Comparison of ENCODE assay signal across 9 cellular contexts in the genomic region with DNA sequence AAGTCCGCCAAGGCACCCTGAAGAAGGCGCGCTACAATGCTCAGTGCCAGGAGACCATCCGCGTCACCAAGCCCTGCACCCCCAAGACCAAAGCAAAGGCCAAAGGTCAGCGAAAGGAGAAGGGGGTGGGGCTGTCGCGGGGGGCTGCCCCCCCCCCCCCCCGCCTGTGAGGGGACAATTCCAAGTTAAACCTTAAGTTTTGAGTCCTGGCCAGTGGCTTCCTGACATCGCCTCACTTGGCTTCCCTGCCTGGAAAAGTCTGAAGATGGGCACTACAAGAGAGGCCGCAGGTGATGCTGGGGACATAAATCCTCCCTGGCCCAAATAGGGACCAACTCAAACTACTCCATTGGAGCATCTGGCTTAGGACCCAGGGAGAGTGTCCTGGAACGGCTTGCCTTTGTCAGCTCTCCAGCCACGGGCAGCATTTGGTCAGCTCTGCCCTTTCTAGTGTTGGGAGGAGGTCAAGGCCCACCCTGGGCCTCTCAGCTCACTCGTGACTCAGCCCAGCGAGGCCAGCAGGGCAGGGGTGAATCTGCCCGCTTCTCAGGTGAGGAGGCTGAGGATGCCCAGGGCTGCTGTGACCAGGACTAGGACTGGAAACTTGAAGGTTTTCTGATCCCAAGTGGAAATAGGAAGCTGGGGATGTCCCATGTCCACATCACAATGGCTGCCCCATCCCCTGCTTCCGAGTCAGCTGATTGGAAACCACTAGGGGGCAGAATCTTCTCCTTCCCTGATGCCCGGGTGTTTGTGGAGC. TPM values are rescaled to one million over a fixed set of nuclear protein-coding genes. Genes with fewer than 3 reads are reported as not detected.
DNase-seq lines count a peak whose midpoint lies in the region; ATAC-seq and TF ChIP-seq lines count a peak whose summit lies in the region.
"Had no signal": no experiment of that assay in that cellular context is flagged by ENCODE, and none has a peak within 500 bp of the region (broad histone marks: within the 10 kb centered on the region; RNA-seq: fewer than 3 reads in every experiment).

No MANE protein-coding gene starts in this region.

- ATAC-seq in T-helper 17 cell (no peak), GM19395 (IDR thresholded peaks at IDR 0.05; ENCODE audit: unreplicated experiment) (no peak)
- ATAC-seq in stimulated activated effector memory CD8-positive, alpha-beta T cell treated with anti-CD3 and anti-CD28 coated beads, Interleukin-12 subunit alpha, Interleukin-12 subunit beta, amount 100 ng/mL, for 72 hours = no peak

- peaks cover 9% of the 10 kb centered on the region for H3K4me1 ChIP-seq in iPS-15b (ENCODE audit: control insufficient read depth, insufficient read depth, low read length)

- H3K4me3 ChIP-seq in iPS-15b (ENCODE audit: low read depth, low read length) = peak overlapping the region; percentile 80

- H3K9me3 Mint-ChIP-seq in stimulated activated effector memory CD8-positive, alpha-beta T cell treated with anti-CD3 and anti-CD28 coated beads, Interleukin-12 subunit alpha, Interleukin-12 subunit beta, amount 100 ng/mL, for 72 hours = no peaks in the 10 kb centered on the region

- H3K36me3 ChIP-seq in iPS-15b (ENCODE audit: control insufficient read depth, insufficient read depth, low read length) = peaks cover 17% of the 10 kb centered on the region

- H3K4me1 Mint-ChIP-seq in T-helper 17 cell = peaks cover 21% of the 10 kb centered on the region
- H3K4me1 Mint-ChIP-seq in stimulated activated effector memory CD8-positive, alpha-beta T cell treated with anti-CD3 and anti-CD28 coated beads, Interleukin-12 subunit alpha, Interleukin-12 subunit beta, amount 100 ng/mL, for 72 hours = peaks cover 37% of the 10 kb centered on the region

- H3K4me3 Mint-ChIP-seq in T-helper 17 cell = peak overlapping the region; percentile 47
- H3K4me3 Mint-ChIP-seq in stimulated activated effector memory CD8-positive, alpha-beta T cell treated with anti-CD3 and anti-CD28 coated beads, Interleukin-12 subunit alpha, Interleukin-12 subunit beta, amount 100 ng/mL, for 72 hours = peak overlapping the region; percentile 68

- H3K36me3 Mint-ChIP-seq in T-helper 17 cell (ENCODE audit: low read depth) = peaks cover 3% of the 10 kb centered on the region
- peaks cover 23% of the 10 kb centered on the region for H3K36me3 Mint-ChIP-seq in stimulated activated effector memory CD8-positive, alpha-beta T cell treated with anti-CD3 and anti-CD28 coated beads, Interleukin-12 subunit alpha, Interleukin-12 subunit beta, amount 100 ng/mL, for 72 hours

- H3K9me3 ChIP-seq in T-helper 17 cell (ENCODE audit: control insufficient read depth, low read length, poor library complexity, severe bottlenecking) = no peaks in the 10 kb centered on the region
- H3K9me3 ChIP-seq in iPS-15b (ENCODE audit: control insufficient read depth, insufficient read depth, low read length) = no peaks in the 10 kb centered on the region

- DNase-seq in HT-29 (ENCODE audit: low spot score) = peak; percentile 66
- no peak for DNase-seq in T-helper 17 cell
- DNase-seq in stimulated activated effector memory CD8-positive, alpha-beta T cell treated with anti-CD3 and anti-CD28 coated beads, Interleukin-12 subunit alpha, Interleukin-12 subunit beta, amount 100 ng/mL, for 72 hours (ENCODE audit: low spot score in 2 of 2) = no peak
- no peak for DNase-seq in NCI-H2107 treated with DMSO at 0.1 percent for 48 hours (lab: John Stamatoyannopoulos, UW; ENCODE audit: unreplicated experiment)
- DNase-seq in germinal center (ENCODE audit: low spot score) = no peak

- H3K27ac ChIP-seq in C4-2B = no peak overlapping the region; the same call in 1 of the 2 replicates

- H3K27me3 ChIP-seq in iPS-15b (ENCODE audit: control insufficient read depth, insufficient read depth, low read length) = peaks cover 17% of the 10 kb centered on the region

- H3K9ac ChIP-seq in iPS-15b (ENCODE audit: low read depth, low read length) = no peak overlapping the region

- H3K27me3 Mint-ChIP-seq in T-helper 17 cell = peaks cover 32% of the 10 kb centered on the region

- TF ChIP-seq CTCF in C4-2B (conservative IDR thresholded peaks at IDR 0.05) = peak; percentile 84

- H3K27ac Mint-ChIP-seq in T-helper 17 cell = no peak overlapping the region
- H3K27ac Mint-ChIP-seq in stimulated activated effector memory CD8-positive, alpha-beta T cell treated with anti-CD3 and anti-CD28 coated beads, Interleukin-12 subunit alpha, Interleukin-12 subunit beta, amount 100 ng/mL, for 72 hours = no peak overlapping the region

RNA-seq across cellular contexts. Expression of a gene that starts 1.4 kb away (rescaled TPM):
- total RNA-seq in HT-29 (2014; rRNA removed; shearing (Covaris generic)) = 90.8 and 110 TPM in 2 replicates
- 1 to 10 TPM; 2.6 to 3.7 TPM for total RNA-seq in T-helper 17 cell

RNA-seq across cellular contexts. Expression of a gene that starts 8.8 kb away (rescaled TPM):
- total RNA-seq in HT-29 (2014; rRNA removed; shearing (Covaris generic)) = 0.05 and 0.70 TPM in 2 replicates
- total RNA-seq in T-helper 17 cell = 1 to 10 TPM; 4.3 to 4.8 TPM
- total RNA-seq: renal cortical epithelial cell had no signal

RNA-seq across cellular contexts. Expression of a gene that starts 35.6 kb away (rescaled TPM):
- 190 and 194 TPM in 2 replicates for total RNA-seq in HT-29 (2014; rRNA removed; shearing (Covaris generic))
- 100 to 1,000 TPM; 194 to 196 TPM for total RNA-seq in T-helper 17 cell

Comparison
In these comparisons a context has a peak if more than half of its experiments do, and no peak if none do; other contexts are left out.
1. RNA of a gene that starts 1.4 kb away (total RNA-seq): 90.8 to 110 TPM in HT-29; 2.6 to 3.7 TPM in T-helper 17 cell; every median in the first group is over 10 times any median in the second.